1 cellular context compared by ENCODE assay signal in the genomic region with DNA sequence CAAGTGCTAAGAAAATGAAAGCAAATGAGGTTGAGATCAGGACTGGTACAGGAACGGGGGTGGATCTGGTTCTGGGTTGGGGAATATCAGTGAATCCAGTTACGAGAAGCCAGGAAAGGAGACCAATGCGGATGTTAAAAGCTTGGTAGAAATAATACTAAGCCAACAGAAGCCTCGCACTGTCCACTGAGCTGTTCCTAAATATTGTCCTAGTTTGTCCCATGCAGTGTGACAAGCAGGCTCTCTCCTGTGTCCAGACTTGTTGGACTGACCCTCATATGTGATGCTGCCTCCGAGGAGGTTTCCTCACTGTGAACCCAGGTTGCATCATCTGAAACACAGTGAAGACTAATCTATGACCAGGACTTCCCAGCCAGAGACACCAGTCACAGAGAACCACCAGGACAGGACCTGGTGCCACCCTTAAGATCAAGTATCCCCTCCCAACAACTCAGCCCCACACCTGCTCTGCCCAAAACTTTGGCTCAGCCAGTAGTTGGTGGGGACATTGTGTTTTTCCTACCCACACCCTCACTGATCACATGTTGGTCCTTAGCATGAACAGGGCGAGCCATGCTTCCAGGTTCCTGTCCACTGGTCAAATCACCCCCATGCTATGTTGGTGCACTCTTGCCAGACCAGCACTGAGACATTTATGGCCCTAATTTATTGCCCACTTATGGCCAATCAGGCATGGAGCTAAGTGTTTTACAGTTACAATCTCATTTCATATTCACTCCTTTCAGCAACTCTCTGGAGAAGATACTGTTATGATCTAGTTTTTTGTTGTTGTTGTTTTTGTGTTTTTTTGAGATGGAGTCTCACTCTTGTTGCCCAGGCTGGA.
TF ChIP-seq lines count a peak whose summit lies in the region.

No MANE protein-coding gene starts in this region.

TF ChIP-seq in K562, 482 proteins besides CTCF, POLR2A, EP300 and RAD21 (continued from another document and continues in another):
- TF ChIP-seq PRDM10 (IDR thresholded peaks at IDR 0.05; ENCODE audit: partially characterized antibody) (peak; percentile 98), IRF2 (CRISPR knock-in tag; IDR thresholded peaks at IDR 0.05) (no peak), HES1 (IDR thresholded peaks at IDR 0.05; ENCODE audit: low read depth) (no peak), NR0B1 (IDR thresholded peaks at IDR 0.05; ENCODE audit: partially characterized antibody) (no peak), ETV1 (tag; conservative IDR thresholded peaks at IDR 0.05; ENCODE audit: low read depth) (0 out of 2 replicates have a peak, but pooled peaks have one; percentile 17), ZNF175 (CRISPR knock-in tag; IDR thresholded peaks at IDR 0.05; ENCODE audit: low read depth) (peak; percentile 87; the same call in 1 of the 2 replicates), CCNT2 (IDR thresholded peaks at IDR 0.05; ENCODE audit: borderline replicate concordance, extremely low read depth, insufficient read length, low read depth, low read length) (no peak), RUNX1 (IDR thresholded peaks at IDR 0.05; ENCODE audit: low read depth) (no peak), JUN (IDR thresholded peaks at IDR 0.05; ENCODE audit: borderline replicate concordance, low read depth, low read length) (0 out of 2 replicates have a peak, but pooled peaks have one; percentile 47), JUN (CRISPR knock-in tag; IDR thresholded peaks at IDR 0.05; ENCODE audit: borderline replicate concordance) (no peak), DNMT1 (IDR thresholded peaks at IDR 0.05) (no peak), ADNP (tag; IDR thresholded peaks at IDR 0.05) (no peak), ZNF584 (CRISPR knock-in tag; IDR thresholded peaks at IDR 0.05; ENCODE audit: low read depth) (peak; percentile 83; the same call in 1 of the 2 replicates), PKNOX1 (IDR thresholded peaks at IDR 0.05) (peak; percentile 10; the same call in 1 of the 2 replicates), HDAC3 (IDR thresholded peaks at IDR 0.05; ENCODE audit: borderline replicate concordance, partially characterized antibody) (no peak), TBL1XR1 (IDR thresholded peaks at IDR 0.05; ENCODE audit: low read length in 2 of 2) (no peak), ATF1 (CRISPR knock-in tag; IDR thresholded peaks at IDR 0.05) (no peak), ATF1 (tag; IDR thresholded peaks at IDR 0.05) (peak; percentile 36; the same call in 1 of the 2 replicates), ATF3 (IDR thresholded peaks at IDR 0.05) (peak; percentile 93), ATF3 (CRISPR knock-in tag; conservative IDR thresholded peaks at IDR 0.05) (no peak), KLF1 (tag; IDR thresholded peaks at IDR 0.05) (no peak), TCF7L2 (IDR thresholded peaks at IDR 0.05; ENCODE audit: low read depth, low read length) (peak; percentile 70), CTBP1 (IDR thresholded peaks at IDR 0.05; ENCODE audit: borderline replicate concordance) (peak; percentile 56)
- TF ChIP-seq, protein P1, sequence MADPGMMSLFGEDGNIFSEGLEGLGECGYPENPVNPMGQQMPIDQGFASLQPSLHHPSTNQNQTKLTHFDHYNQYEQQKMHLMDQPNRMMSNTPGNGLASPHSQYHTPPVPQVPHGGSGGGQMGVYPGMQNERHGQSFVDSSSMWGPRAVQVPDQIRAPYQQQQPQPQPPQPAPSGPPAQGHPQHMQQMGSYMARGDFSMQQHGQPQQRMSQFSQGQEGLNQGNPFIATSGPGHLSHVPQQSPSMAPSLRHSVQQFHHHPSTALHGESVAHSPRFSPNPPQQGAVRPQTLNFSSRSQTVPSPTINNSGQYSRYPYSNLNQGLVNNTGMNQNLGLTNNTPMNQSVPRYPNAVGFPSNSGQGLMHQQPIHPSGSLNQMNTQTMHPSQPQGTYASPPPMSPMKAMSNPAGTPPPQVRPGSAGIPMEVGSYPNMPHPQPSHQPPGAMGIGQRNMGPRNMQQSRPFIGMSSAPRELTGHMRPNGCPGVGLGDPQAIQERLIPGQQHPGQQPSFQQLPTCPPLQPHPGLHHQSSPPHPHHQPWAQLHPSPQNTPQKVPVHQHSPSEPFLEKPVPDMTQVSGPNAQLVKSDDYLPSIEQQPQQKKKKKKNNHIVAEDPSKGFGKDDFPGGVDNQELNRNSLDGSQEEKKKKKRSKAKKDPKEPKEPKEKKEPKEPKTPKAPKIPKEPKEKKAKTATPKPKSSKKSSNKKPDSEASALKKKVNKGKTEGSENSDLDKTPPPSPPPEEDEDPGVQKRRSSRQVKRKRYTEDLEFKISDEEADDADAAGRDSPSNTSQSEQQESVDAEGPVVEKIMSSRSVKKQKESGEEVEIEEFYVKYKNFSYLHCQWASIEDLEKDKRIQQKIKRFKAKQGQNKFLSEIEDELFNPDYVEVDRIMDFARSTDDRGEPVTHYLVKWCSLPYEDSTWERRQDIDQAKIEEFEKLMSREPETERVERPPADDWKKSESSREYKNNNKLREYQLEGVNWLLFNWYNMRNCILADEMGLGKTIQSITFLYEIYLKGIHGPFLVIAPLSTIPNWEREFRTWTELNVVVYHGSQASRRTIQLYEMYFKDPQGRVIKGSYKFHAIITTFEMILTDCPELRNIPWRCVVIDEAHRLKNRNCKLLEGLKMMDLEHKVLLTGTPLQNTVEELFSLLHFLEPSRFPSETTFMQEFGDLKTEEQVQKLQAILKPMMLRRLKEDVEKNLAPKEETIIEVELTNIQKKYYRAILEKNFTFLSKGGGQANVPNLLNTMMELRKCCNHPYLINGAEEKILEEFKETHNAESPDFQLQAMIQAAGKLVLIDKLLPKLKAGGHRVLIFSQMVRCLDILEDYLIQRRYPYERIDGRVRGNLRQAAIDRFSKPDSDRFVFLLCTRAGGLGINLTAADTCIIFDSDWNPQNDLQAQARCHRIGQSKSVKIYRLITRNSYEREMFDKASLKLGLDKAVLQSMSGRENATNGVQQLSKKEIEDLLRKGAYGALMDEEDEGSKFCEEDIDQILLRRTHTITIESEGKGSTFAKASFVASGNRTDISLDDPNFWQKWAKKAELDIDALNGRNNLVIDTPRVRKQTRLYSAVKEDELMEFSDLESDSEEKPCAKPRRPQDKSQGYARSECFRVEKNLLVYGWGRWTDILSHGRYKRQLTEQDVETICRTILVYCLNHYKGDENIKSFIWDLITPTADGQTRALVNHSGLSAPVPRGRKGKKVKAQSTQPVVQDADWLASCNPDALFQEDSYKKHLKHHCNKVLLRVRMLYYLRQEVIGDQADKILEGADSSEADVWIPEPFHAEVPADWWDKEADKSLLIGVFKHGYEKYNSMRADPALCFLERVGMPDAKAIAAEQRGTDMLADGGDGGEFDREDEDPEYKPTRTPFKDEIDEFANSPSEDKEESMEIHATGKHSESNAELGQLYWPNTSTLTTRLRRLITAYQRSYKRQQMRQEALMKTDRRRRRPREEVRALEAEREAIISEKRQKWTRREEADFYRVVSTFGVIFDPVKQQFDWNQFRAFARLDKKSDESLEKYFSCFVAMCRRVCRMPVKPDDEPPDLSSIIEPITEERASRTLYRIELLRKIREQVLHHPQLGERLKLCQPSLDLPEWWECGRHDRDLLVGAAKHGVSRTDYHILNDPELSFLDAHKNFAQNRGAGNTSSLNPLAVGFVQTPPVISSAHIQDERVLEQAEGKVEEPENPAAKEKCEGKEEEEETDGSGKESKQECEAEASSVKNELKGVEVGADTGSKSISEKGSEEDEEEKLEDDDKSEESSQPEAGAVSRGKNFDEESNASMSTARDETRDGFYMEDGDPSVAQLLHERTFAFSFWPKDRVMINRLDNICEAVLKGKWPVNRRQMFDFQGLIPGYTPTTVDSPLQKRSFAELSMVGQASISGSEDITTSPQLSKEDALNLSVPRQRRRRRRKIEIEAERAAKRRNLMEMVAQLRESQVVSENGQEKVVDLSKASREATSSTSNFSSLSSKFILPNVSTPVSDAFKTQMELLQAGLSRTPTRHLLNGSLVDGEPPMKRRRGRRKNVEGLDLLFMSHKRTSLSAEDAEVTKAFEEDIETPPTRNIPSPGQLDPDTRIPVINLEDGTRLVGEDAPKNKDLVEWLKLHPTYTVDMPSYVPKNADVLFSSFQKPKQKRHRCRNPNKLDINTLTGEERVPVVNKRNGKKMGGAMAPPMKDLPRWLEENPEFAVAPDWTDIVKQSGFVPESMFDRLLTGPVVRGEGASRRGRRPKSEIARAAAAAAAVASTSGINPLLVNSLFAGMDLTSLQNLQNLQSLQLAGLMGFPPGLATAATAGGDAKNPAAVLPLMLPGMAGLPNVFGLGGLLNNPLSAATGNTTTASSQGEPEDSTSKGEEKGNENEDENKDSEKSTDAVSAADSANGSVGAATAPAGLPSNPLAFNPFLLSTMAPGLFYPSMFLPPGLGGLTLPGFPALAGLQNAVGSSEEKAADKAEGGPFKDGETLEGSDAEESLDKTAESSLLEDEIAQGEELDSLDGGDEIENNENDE (IDR thresholded peaks at IDR 0.05; ENCODE audit: low read depth, low read length) = no peak
